ENCODE assay signal across 17 cellular contexts in the genomic region with DNA sequence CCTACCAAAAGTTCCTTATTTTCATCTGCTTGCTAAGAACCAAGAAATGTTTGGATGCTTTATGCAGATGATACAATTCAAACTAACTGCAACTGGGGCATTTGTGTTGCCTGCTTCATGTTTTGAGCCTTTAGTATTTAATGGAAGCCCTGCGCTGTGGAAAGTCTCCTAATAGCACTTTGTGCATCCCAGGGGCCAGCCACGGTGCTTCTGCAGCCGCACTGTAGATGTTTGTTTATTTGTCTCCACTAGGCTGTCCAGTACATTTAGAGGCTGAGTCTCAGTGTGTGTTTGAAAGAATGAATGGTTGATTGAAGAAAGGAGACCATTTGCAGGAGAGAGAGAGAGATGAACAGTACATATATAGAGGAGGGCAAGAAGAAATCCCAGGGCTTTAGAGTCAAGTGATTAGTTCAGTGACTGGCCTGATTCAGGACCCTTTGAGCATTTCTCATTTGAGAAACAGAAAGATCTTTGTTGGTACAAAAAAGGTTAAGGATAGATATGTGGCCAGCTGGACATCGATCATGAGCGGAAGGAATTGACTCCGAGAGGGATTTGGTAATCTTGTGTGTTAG. TPM values are rescaled to one million over a fixed set of nuclear protein-coding genes. Genes with fewer than 3 reads are reported as not detected.
DNase-seq lines count a peak whose midpoint lies in the region; ATAC-seq and TF ChIP-seq lines count a peak whose summit lies in the region.
"Had no signal": no experiment of that assay in that cellular context is flagged by ENCODE, and none has a peak within 500 bp of the region (broad histone marks: within the 10 kb centered on the region; RNA-seq: fewer than 3 reads in every experiment).

No MANE protein-coding gene starts in this region.

- no peak for TF ChIP-seq CTCF in HL-60 (IDR thresholded peaks at IDR 0.05; ENCODE audit: insufficient read depth, low read length)
- TF ChIP-seq CTCF in fibroblast of villous mesenchyme (IDR thresholded peaks at IDR 0.05; ENCODE audit: insufficient read depth, low read depth, low read length): peak; percentile 7
- no peak for TF ChIP-seq CTCF in neural crest cell (conservative IDR thresholded peaks at IDR 0.05)
- no peak for TF ChIP-seq CTCF in transverse colon (IDR thresholded peaks at IDR 0.05)
- TF ChIP-seq CTCF in heart right ventricle (IDR thresholded peaks at IDR 0.05): no peak

- peaks cover 3% of the 10 kb centered on the region for H3K36me3 Mint-ChIP-seq in neural crest cell (ENCODE audit: low read depth)

- H3K36me3 ChIP-seq in transverse colon (no peaks in the 10 kb centered on the region), heart right ventricle (no peaks in the 10 kb centered on the region)

- H3K4me1 ChIP-seq in transverse colon (peaks cover 28 to 82% (median 43%) of the 10 kb centered on the region in 4 donors), heart right ventricle (peaks cover 3 to 62% (median 40%) of the 10 kb centered on the region in 9 donors)

- peak overlapping the region; percentile 6 for H3K27ac Mint-ChIP-seq in neural crest cell (ENCODE audit: unreplicated experiment)

- H3K4me3 ChIP-seq in HL-60 (replicated peaks; ENCODE audit: insufficient read depth, low read length) (no peak overlapping the region), fibroblast of villous mesenchyme (ENCODE audit: low read depth, low read length) (no peak overlapping the region), transverse colon (no peak overlapping the region), heart right ventricle (no peak overlapping the region)

- H3K27me3 ChIP-seq in HL-60 (ENCODE audit: insufficient read depth, poor library complexity, severe bottlenecking): no peaks in the 10 kb centered on the region
- no peaks in the 10 kb centered on the region for H3K27me3 ChIP-seq in transverse colon
- H3K27me3 ChIP-seq in heart right ventricle: no peaks in the 10 kb centered on the region

- H3K4me1 Mint-ChIP-seq in neural crest cell: peaks cover 40% of the 10 kb centered on the region

- no peaks in the 10 kb centered on the region for H3K9me3 Mint-ChIP-seq in neural crest cell

- ATAC-seq in HG03442 (IDR thresholded peaks at IDR 0.05; ENCODE audit: unreplicated experiment): no peak
- ATAC-seq in heart right ventricle: no peak
- ATAC-seq: HepG2 had no signal

- DNase-seq in HL-60 (ENCODE audit: low read depth in 1 of 2, low spot score in 1 of 2) (no peak), fibroblast of villous mesenchyme (ENCODE audit: low read depth) (no peak), neural crest cell (ENCODE audit: low read depth, low spot score) (no peak), transverse colon (no peak), cerebellum (ENCODE audit: low spot score) (no peak), 8988T (no peak), heart right ventricle (no peak)
- DNase-seq: DMS79, GF-D8, Karpas-422, NCI-H1436, NCI-H2081, NCI-H524, SIG-M5 had no signal

- intact Hi-C loops in transverse colon (cut with DNase I; ENCODE audit: low total_unique reads): no loop called here
- intact Hi-C loops in heart right ventricle (cut with DNase I): loop anchor here in 1 of 10 donors (5.0 kb wide), 1 partner anchor 42 kb away; no protein-coding TSS in a partner anchor

- peak overlapping the region; percentile 16; the same call in 1 of the 2 replicates for H3K27ac ChIP-seq in HL-60 (replicated peaks)
- peak overlapping the region; percentile 9 to 82 (median 56) for H3K27ac ChIP-seq in transverse colon
- H3K27ac ChIP-seq in heart right ventricle: peak overlapping the region in 1 of 10 donors; percentile 1
- H3K27ac ChIP-seq: C4-2B had no signal

- no peaks in the 10 kb centered on the region for H3K27me3 Mint-ChIP-seq in neural crest cell (ENCODE audit: low read depth)

- no peaks in the 10 kb centered on the region for H3K9me3 ChIP-seq in transverse colon
- H3K9me3 ChIP-seq in heart right ventricle: no peaks in the 10 kb centered on the region

- no peak for TF ChIP-seq EP300 in transverse colon (IDR thresholded peaks at IDR 0.05; ENCODE audit: low read depth)

- in situ Hi-C loops in transverse colon (cut with MboI; ENCODE audit: low pct_ligation_motif_present in 1 of 4, low pct_unique_long_range_greater_than_20kb in 1 of 4, low sequenced_read_pairs in 3 of 4): no loop called here

- WGBS in transverse colon (ENCODE audit: low coverage in 1 of 2), 2 donors: 69 to 87% methylated on average over 6 of the region's 6 CpGs
- 68% methylated on average over 6 of the region's 6 CpGs for WGBS in heart right ventricle, 2 donors

- peak overlapping the region; percentile 1 for H3K4me3 Mint-ChIP-seq in neural crest cell

- no peak for TF ChIP-seq POLR2A in transverse colon (IDR thresholded peaks at IDR 0.05)

RNA-seq across cellular contexts. Expression of gene MPZL1, which starts 33.9 kb away (rescaled TPM):
- 163 and 358 TPM in 2 replicates for total RNA-seq in fibroblast of villous mesenchyme
- 113 and 114 TPM in 2 replicates for total RNA-seq in neural crest cell
- 10 to 100 TPM; 32.9 to 79.5 (median 58.2) TPM for total RNA-seq in transverse colon
- total RNA-seq in cerebellum: 134 TPM
- total RNA-seq in heart right ventricle: 10 to 100 TPM; 15.6 to 52.5 (median 25.2) TPM
- polyA plus RNA-seq in heart right ventricle: 10 to 100 TPM; 12.8 to 24.0 TPM
